1 cellular context compared by ENCODE assay signal in the genomic region with DNA sequence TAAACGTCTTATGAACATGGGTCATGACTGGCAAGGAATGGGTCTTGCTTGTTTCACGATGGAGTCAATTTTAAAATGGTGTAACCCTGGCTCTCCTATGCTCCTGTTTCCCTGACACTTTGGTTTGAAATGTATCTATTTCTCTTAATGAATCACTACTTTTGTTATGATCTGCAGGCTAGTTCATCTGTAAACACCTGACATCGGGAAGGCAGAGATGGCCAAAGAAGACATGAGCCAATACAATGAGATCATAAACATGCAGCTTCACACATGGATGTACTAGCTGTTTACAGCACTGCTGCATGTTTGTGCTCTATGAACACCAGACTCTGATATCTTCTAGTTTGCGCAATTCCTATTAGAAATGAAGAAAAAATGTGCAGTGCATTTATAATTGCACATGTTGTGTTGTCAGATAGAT.
TF ChIP-seq lines count a peak whose summit lies in the region.

No MANE protein-coding gene starts in this region.

TF ChIP-seq in K562, 482 proteins besides CTCF, POLR2A, EP300 and RAD21 (continued from another document and continues in another):
- TF ChIP-seq, protein P1, sequence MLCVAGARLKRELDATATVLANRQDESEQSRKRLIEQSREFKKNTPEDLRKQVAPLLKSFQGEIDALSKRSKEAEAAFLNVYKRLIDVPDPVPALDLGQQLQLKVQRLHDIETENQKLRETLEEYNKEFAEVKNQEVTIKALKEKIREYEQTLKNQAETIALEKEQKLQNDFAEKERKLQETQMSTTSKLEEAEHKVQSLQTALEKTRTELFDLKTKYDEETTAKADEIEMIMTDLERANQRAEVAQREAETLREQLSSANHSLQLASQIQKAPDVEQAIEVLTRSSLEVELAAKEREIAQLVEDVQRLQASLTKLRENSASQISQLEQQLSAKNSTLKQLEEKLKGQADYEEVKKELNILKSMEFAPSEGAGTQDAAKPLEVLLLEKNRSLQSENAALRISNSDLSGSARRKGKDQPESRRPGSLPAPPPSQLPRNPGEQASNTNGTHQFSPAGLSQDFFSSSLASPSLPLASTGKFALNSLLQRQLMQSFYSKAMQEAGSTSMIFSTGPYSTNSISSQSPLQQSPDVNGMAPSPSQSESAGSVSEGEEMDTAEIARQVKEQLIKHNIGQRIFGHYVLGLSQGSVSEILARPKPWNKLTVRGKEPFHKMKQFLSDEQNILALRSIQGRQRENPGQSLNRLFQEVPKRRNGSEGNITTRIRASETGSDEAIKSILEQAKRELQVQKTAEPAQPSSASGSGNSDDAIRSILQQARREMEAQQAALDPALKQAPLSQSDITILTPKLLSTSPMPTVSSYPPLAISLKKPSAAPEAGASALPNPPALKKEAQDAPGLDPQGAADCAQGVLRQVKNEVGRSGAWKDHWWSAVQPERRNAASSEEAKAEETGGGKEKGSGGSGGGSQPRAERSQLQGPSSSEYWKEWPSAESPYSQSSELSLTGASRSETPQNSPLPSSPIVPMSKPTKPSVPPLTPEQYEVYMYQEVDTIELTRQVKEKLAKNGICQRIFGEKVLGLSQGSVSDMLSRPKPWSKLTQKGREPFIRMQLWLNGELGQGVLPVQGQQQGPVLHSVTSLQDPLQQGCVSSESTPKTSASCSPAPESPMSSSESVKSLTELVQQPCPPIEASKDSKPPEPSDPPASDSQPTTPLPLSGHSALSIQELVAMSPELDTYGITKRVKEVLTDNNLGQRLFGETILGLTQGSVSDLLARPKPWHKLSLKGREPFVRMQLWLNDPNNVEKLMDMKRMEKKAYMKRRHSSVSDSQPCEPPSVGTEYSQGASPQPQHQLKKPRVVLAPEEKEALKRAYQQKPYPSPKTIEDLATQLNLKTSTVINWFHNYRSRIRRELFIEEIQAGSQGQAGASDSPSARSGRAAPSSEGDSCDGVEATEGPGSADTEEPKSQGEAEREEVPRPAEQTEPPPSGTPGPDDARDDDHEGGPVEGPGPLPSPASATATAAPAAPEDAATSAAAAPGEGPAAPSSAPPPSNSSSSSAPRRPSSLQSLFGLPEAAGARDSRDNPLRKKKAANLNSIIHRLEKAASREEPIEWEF (CRISPR knock-in tag; IDR thresholded peaks at IDR 0.05), result no peak
- TF ChIP-seq ZNF134 (CRISPR knock-in tag; conservative IDR thresholded peaks at IDR 0.05), result no peak
- no peak for TF ChIP-seq CAMTA2 (CRISPR knock-in tag; conservative IDR thresholded peaks at IDR 0.05)
- no peak for TF ChIP-seq NRF1 (conservative IDR thresholded peaks at IDR 0.05 in 1 of 2, IDR thresholded peaks at IDR 0.05 in 1 of 2)
- TF ChIP-seq PURB (CRISPR knock-in tag; IDR thresholded peaks at IDR 0.05; ENCODE audit: low read depth), result no peak
- TF ChIP-seq ZNF217 (CRISPR knock-in tag; IDR thresholded peaks at IDR 0.05), result no peak
- peak; percentile 83 for TF ChIP-seq PTRF (tag; IDR thresholded peaks at IDR 0.05)
- TF ChIP-seq BCL6 (CRISPR knock-in tag; IDR thresholded peaks at IDR 0.05), result no peak
- peak; percentile 81 for TF ChIP-seq PTTG1 (tag; IDR thresholded peaks at IDR 0.05; ENCODE audit: low read depth)
- TF ChIP-seq, protein P2, sequence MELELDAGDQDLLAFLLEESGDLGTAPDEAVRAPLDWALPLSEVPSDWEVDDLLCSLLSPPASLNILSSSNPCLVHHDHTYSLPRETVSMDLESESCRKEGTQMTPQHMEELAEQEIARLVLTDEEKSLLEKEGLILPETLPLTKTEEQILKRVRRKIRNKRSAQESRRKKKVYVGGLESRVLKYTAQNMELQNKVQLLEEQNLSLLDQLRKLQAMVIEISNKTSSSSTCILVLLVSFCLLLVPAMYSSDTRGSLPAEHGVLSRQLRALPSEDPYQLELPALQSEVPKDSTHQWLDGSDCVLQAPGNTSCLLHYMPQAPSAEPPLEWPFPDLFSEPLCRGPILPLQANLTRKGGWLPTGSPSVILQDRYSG (tag; conservative IDR thresholded peaks at IDR 0.05; ENCODE audit: low read depth), result peak; percentile 90
- TF ChIP-seq ZBTB7A (IDR thresholded peaks at IDR 0.05; ENCODE audit: borderline replicate concordance, control insufficient read depth, low read depth, low read length), result no peak
- TF ChIP-seq BCOR (IDR thresholded peaks at IDR 0.05), result no peak
- no peak for TF ChIP-seq ZNF282 (CRISPR knock-in tag; IDR thresholded peaks at IDR 0.05)
- TF ChIP-seq CBX3 (IDR thresholded peaks at IDR 0.05; ENCODE audit: borderline replicate concordance in 1 of 2, low read length in 2 of 2), result no peak
- TF ChIP-seq, protein P3, sequence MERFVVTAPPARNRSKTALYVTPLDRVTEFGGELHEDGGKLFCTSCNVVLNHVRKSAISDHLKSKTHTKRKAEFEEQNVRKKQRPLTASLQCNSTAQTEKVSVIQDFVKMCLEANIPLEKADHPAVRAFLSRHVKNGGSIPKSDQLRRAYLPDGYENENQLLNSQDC (CRISPR knock-in tag; IDR thresholded peaks at IDR 0.05), result no peak
- TF ChIP-seq ZEB2 (IDR thresholded peaks at IDR 0.05), result no peak
- no peak for TF ChIP-seq ZNF76 (CRISPR knock-in tag; IDR thresholded peaks at IDR 0.05; ENCODE audit: borderline replicate concordance)
- no peak for TF ChIP-seq DNMT1 (IDR thresholded peaks at IDR 0.05)
- TF ChIP-seq, protein P4, sequence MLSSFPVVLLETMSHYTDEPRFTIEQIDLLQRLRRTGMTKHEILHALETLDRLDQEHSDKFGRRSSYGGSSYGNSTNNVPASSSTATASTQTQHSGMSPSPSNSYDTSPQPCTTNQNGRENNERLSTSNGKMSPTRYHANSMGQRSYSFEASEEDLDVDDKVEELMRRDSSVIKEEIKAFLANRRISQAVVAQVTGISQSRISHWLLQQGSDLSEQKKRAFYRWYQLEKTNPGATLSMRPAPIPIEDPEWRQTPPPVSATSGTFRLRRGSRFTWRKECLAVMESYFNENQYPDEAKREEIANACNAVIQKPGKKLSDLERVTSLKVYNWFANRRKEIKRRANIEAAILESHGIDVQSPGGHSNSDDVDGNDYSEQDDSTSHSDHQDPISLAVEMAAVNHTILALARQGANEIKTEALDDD (IDR thresholded peaks at IDR 0.05), result no peak
- TF ChIP-seq ZNF263 (CRISPR knock-in tag; IDR thresholded peaks at IDR 0.05; ENCODE audit: borderline replicate concordance), result no peak
- no peak for TF ChIP-seq ATF7 (IDR thresholded peaks at IDR 0.05)
- peak; percentile 84 for TF ChIP-seq MECOM (CRISPR knock-in tag; IDR thresholded peaks at IDR 0.05)
- TF ChIP-seq ILK (tag; IDR thresholded peaks at IDR 0.05; ENCODE audit: borderline replicate concordance, low read depth), result peak; percentile 54; the same call in 1 of the 2 replicates
- TF ChIP-seq DDX20 (tag; IDR thresholded peaks at IDR 0.05; ENCODE audit: low read depth), result peak; percentile 74; the same call in 1 of the 2 replicates
- TF ChIP-seq PPARD (CRISPR knock-in tag; IDR thresholded peaks at IDR 0.05), result 0 out of 2 replicates have a peak, but pooled peaks have one; percentile 48
- no peak for TF ChIP-seq GATAD2B (IDR thresholded peaks at IDR 0.05; ENCODE audit: borderline replicate concordance)
- TF ChIP-seq CXXC5 (CRISPR knock-in tag; IDR thresholded peaks at IDR 0.05), result peak; percentile 48
- TF ChIP-seq ZBTB17 (CRISPR knock-in tag; IDR thresholded peaks at IDR 0.05), result no peak
- TF ChIP-seq, protein P5, sequence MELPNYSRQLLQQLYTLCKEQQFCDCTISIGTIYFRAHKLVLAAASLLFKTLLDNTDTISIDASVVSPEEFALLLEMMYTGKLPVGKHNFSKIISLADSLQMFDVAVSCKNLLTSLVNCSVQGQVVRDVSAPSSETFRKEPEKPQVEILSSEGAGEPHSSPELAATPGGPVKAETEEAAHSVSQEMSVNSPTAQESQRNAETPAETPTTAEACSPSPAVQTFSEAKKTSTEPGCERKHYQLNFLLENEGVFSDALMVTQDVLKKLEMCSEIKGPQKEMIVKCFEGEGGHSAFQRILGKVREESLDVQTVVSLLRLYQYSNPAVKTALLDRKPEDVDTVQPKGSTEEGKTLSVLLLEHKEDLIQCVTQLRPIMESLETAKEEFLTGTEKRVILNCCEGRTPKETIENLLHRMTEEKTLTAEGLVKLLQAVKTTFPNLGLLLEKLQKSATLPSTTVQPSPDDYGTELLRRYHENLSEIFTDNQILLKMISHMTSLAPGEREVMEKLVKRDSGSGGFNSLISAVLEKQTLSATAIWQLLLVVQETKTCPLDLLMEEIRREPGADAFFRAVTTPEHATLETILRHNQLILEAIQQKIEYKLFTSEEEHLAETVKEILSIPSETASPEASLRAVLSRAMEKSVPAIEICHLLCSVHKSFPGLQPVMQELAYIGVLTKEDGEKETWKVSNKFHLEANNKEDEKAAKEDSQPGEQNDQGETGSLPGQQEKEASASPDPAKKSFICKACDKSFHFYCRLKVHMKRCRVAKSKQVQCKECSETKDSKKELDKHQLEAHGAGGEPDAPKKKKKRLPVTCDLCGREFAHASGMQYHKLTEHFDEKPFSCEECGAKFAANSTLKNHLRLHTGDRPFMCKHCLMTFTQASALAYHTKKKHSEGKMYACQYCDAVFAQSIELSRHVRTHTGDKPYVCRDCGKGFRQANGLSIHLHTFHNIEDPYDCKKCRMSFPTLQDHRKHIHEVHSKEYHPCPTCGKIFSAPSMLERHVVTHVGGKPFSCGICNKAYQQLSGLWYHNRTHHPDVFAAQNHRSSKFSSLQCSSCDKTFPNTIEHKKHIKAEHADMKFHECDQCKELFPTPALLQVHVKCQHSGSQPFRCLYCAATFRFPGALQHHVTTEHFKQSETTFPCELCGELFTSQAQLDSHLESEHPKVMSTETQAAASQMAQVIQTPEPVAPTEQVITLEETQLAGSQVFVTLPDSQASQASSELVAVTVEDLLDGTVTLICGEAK (IDR thresholded peaks at IDR 0.05), result no peak
- TF ChIP-seq, protein P5 (CRISPR knock-in tag; IDR thresholded peaks at IDR 0.05), result no peak
- TF ChIP-seq ZNF561 (CRISPR knock-in tag; conservative IDR thresholded peaks at IDR 0.05), result no peak
- TF ChIP-seq, protein P6, sequence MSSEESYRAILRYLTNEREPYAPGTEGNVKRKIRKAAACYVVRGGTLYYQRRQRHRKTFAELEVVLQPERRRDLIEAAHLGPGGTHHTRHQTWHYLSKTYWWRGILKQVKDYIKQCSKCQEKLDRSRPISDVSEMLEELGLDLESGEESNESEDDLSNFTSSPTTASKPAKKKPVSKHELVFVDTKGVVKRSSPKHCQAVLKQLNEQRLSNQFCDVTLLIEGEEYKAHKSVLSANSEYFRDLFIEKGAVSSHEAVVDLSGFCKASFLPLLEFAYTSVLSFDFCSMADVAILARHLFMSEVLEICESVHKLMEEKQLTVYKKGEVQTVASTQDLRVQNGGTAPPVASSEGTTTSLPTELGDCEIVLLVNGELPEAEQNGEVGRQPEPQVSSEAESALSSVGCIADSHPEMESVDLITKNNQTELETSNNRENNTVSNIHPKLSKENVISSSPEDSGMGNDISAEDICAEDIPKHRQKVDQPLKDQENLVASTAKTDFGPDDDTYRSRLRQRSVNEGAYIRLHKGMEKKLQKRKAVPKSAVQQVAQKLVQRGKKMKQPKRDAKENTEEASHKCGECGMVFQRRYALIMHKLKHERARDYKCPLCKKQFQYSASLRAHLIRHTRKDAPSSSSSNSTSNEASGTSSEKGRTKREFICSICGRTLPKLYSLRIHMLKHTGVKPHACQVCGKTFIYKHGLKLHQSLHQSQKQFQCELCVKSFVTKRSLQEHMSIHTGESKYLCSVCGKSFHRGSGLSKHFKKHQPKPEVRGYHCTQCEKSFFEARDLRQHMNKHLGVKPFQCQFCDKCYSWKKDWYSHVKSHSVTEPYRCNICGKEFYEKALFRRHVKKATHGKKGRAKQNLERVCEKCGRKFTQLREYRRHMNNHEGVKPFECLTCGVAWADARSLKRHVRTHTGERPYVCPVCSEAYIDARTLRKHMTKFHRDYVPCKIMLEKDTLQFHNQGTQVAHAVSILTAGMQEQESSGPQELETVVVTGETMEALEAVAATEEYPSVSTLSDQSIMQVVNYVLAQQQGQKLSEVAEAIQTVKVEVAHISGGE (CRISPR knock-in tag; IDR thresholded peaks at IDR 0.05), result peak in 1 of 3 experiments; percentile 55; a peak in 1 of 6 replicates
- TF ChIP-seq KHSRP (IDR thresholded peaks at IDR 0.05), result no peak
- TF ChIP-seq HMG20B (CRISPR knock-in tag; IDR thresholded peaks at IDR 0.05), result no peak
- no peak for TF ChIP-seq ASH1L (IDR thresholded peaks at IDR 0.05; ENCODE audit: borderline replicate concordance, low read depth, partially characterized antibody)
